11 cellular contexts compared by ENCODE assay signal in genomic region chr20:38196592-38196991, GRCh38. TPM values are rescaled to one million over a fixed set of nuclear protein-coding genes. Genes with fewer than 3 reads are reported as not detected.
DNase-seq lines count a peak whose midpoint lies in the region; ATAC-seq and TF ChIP-seq lines count a peak whose summit lies in the region.
"Had no signal": no experiment of that assay in that cellular context is flagged by ENCODE, and none has a peak within 500 bp of the region (broad histone marks: within the 10 kb centered on the region; RNA-seq: fewer than 3 reads in every experiment).

No MANE protein-coding gene starts in this region.

- H3K36me3 ChIP-seq in ACC112 (ENCODE audit: insufficient read depth, low read length) (no peaks in the 10 kb centered on the region), right lobe of liver (no peaks in the 10 kb centered on the region)

- no peak for TF ChIP-seq POLR2A in right lobe of liver (IDR thresholded peaks at IDR 0.05)

- intact Hi-C loops in right lobe of liver (cut with DNase I): no loop called here

- H2AFZ ChIP-seq in ACC112 (ENCODE audit: low read length, unreplicated experiment): no peak overlapping the region

- TF ChIP-seq CTCF in coronary artery (IDR thresholded peaks at IDR 0.05) (no peak), right lobe of liver (IDR thresholded peaks at IDR 0.05) (no peak)

- H3K27me3 ChIP-seq in ACC112 (ENCODE audit: insufficient read depth, low read length): peaks cover 4% of the 10 kb centered on the region; the same call in 1 of the 2 replicates
- H3K27me3 ChIP-seq in right lobe of liver: no peaks in the 10 kb centered on the region

- H3K9me3 ChIP-seq in right lobe of liver: no peaks in the 10 kb centered on the region
- H3K9me3 ChIP-seq: SK-N-SH had no signal

- DNase-seq in NCI-H226 (peak; percentile 97), coronary artery (ENCODE audit: low spot score) (peak; percentile 93), right lobe of liver (peak; percentile 52 to 64 (median 59)), NCI-H1092 (lab: John Stamatoyannopoulos, UW) (no peak), AG08396 (ENCODE audit: low spot score) (no peak), NCI-H510A (lab: John Stamatoyannopoulos, UW) (no peak)
- DNase-seq in stimulated activated CD4-positive, alpha-beta T cell treated with anti-CD3 and anti-CD28 coated beads, Interleukin-1b, Interleukin-23, amount 100 ng/mL, for 48 hours: no peak
- DNase-seq: KBM-7, occipital lobe, SK-N-SH had no signal

- ATAC-seq in right lobe of liver: peak; percentile 31 to 52 (median 44)

- H3K79me2 ChIP-seq in ACC112 (ENCODE audit: control insufficient read depth, insufficient read depth, low read length, unreplicated experiment): no peaks in the 10 kb centered on the region

- H3K27ac ChIP-seq in ACC112 (ENCODE audit: low read depth, low read length) (peak overlapping the region; percentile 59), coronary artery (peak overlapping the region; percentile 77 to 92), right lobe of liver (no peak overlapping the region)

- H3K4me3 ChIP-seq in ACC112 (ENCODE audit: low read depth, low read length) (no peak overlapping the region), coronary artery (no peak overlapping the region), right lobe of liver (no peak overlapping the region)

- H3K4me1 ChIP-seq in ACC112 (ENCODE audit: control insufficient read depth, insufficient read depth, low read length, unreplicated experiment): peaks cover 33% of the 10 kb centered on the region
- H3K4me1 ChIP-seq in right lobe of liver: peaks cover 0 to 13% (median 3%) of the 10 kb centered on the region in 4 donors

- no CpG with 5 or more reads among the region's 5 CpGs for WGBS in right lobe of liver (ENCODE audit: insufficient coverage, low coverage, low lambda C conversion rate, missing lambda C conversion rate)

RNA-seq across cellular contexts. Expression of gene TGM2, which starts 31.5 kb away (rescaled TPM):
- 100 to 1,000 TPM; 135 to 940 (median 474) TPM for total RNA-seq in right lobe of liver

Comparison
In these comparisons a context has a peak if more than half of its experiments do, and no peak if none do; other contexts are left out.
1. H3K27ac ChIP-seq: peak in ACC112 (single experiment) and coronary artery (2 of 2); none in right lobe of liver (0 of 3).
2. DNase-seq: peak in NCI-H226 (single experiment), coronary artery (single experiment) and right lobe of liver (3 of 3); none in NCI-H1092 (single experiment), AG08396 (single experiment), NCI-H510A (single experiment) and stimulated activated CD4-positive, alpha-beta T cell treated with anti-CD3 and anti-CD28 coated beads, Interleukin-1b, Interleukin-23, amount 100 ng/mL, for 48 hours (single experiment).